8 cellular contexts compared by ENCODE assay signal in genomic region chr2:238290079-238290478, GRCh38. TPM values are rescaled to one million over a fixed set of nuclear protein-coding genes. Genes with fewer than 3 reads are reported as not detected.
DNase-seq lines count a peak whose midpoint lies in the region; ATAC-seq and TF ChIP-seq lines count a peak whose summit lies in the region.

No MANE protein-coding gene starts in this region.

- TF ChIP-seq POLR2A in tibial nerve (IDR thresholded peaks at IDR 0.05): no peak

- H3K9me3 Mint-ChIP-seq in GM23338: no peaks in the 10 kb centered on the region

- TF ChIP-seq CTCF in GM23338 (conservative IDR thresholded peaks at IDR 0.05; ENCODE audit: low read depth in 2 of 2) (no peak), lower lobe of right lung (IDR thresholded peaks at IDR 0.05) (no peak), tibial nerve (IDR thresholded peaks at IDR 0.05) (no peak)

- peak overlapping the region; percentile 78; the same call in 1 of the 2 replicates for H3K4me3 ChIP-seq in GM23338
- no peak overlapping the region for H3K4me3 ChIP-seq in lower lobe of right lung
- H3K4me3 ChIP-seq in tibial nerve: no peak overlapping the region

- H3K27me3 ChIP-seq in GM23338 (ENCODE audit: insufficient read depth) (peaks cover 6% of the 10 kb centered on the region; the same call in 1 of the 2 replicates), lower lobe of right lung (ENCODE audit: low read depth) (no peaks in the 10 kb centered on the region), tibial nerve (no peaks in the 10 kb centered on the region)

- peak overlapping the region; percentile 98 for H3K4me2 ChIP-seq in GM23338

- no peaks in the 10 kb centered on the region; the same call in 2 of the 3 replicates for H3K36me3 Mint-ChIP-seq in GM23338 (ENCODE audit: low read depth)

- peaks cover 4% of the 10 kb centered on the region; the same call in 1 of the 2 replicates for H3F3A ChIP-seq in GM23338 (replicated peaks; ENCODE audit: low read depth)

- peaks cover 15% of the 10 kb centered on the region; the same call in 1 of the 2 replicates for H4K20me1 ChIP-seq in GM23338 (replicated peaks; ENCODE audit: insufficient read depth)

- H2AFZ ChIP-seq in GM23338: peak overlapping the region; percentile 99

- no peaks in the 10 kb centered on the region for H3K36me3 ChIP-seq in GM23338 (ENCODE audit: insufficient read depth)
- H3K36me3 ChIP-seq in lower lobe of right lung: no peaks in the 10 kb centered on the region
- H3K36me3 ChIP-seq in tibial nerve: no peaks in the 10 kb centered on the region

- H3K4me1 ChIP-seq in GM23338 (ENCODE audit: insufficient read depth) (peaks cover 26% of the 10 kb centered on the region), lower lobe of right lung (peaks cover 38% of the 10 kb centered on the region), tibial nerve (peaks cover 0 to 48% (median 25%) of the 10 kb centered on the region in 4 donors)

- no peaks in the 10 kb centered on the region for H3K9me2 ChIP-seq in GM23338 (ENCODE audit: insufficient read depth)

- H3K27ac ChIP-seq in GM23338 (ENCODE audit: low read depth) (no peak overlapping the region), lower lobe of right lung (peak overlapping the region; percentile 93), tibial nerve (peak overlapping the region; percentile 10 to 97 (median 91))

- H3K79me2 ChIP-seq in GM23338 (replicated peaks; ENCODE audit: insufficient read depth): peaks cover 11% of the 10 kb centered on the region

- H3K27ac Mint-ChIP-seq in GM23338: no peak overlapping the region

- H3K9me3 ChIP-seq in lower lobe of right lung (no peaks in the 10 kb centered on the region), tibial nerve (no peaks in the 10 kb centered on the region)

- intact Hi-C loops in lower lobe of right lung (cut with DNase I): no loop called here

- H3K4me1 Mint-ChIP-seq in GM23338: peaks cover 36% of the 10 kb centered on the region

- peak in 1 of 2 donors; percentile 46 for TF ChIP-seq EP300 in tibial nerve (IDR thresholded peaks at IDR 0.05)

- WGBS in tibial nerve, 2 donors: 36 to 51% methylated on average over 8 of the region's 8 CpGs

- H3K4me3 Mint-ChIP-seq in GM23338: peak overlapping the region; percentile 87

- ATAC-seq in GM23338 (peak; percentile 39), lower lobe of right lung (peak in 1 of 2 donors; percentile 7)

- DNase-seq in GM23338 (ENCODE audit: low spot score) (peak; percentile 72), NCI-H510A (lab: John Stamatoyannopoulos, UW) (peak; percentile 97), astrocyte of the hippocampus (ENCODE audit: low read depth, low spot score) (peak; percentile 51), lower lobe of right lung (peak; percentile 80), tibial nerve (ENCODE audit: low spot score in 2 of 2) (peak in 1 of 2 donors; percentile 32), Kasumi-1 (lab: John Stamatoyannopoulos, UW) (no peak), KG1 (lab: John Stamatoyannopoulos, UW) (no peak), NOMO-1 (lab: John Stamatoyannopoulos, UW; ENCODE audit: unreplicated experiment in 2 of 2) (no peak)

- H3K27me3 Mint-ChIP-seq in GM23338 (ENCODE audit: insufficient read depth, low read depth, poor library complexity): peaks cover 19% of the 10 kb centered on the region

TF ChIP-seq in GM23338, 12 proteins besides CTCF, POLR2A, EP300 and RAD21:
- TF ChIP-seq EZH2 (IDR thresholded peaks at IDR 0.05; ENCODE audit: low read depth, unreplicated experiment) (no peak), REST (IDR thresholded peaks at IDR 0.05; ENCODE audit: unreplicated experiment) (no peak), ZNF331 (CRISPR knock-in tag; IDR thresholded peaks at IDR 0.05; ENCODE audit: low read depth) (no peak), EZH2phosphoT487 (IDR thresholded peaks at IDR 0.05; ENCODE audit: unreplicated experiment) (no peak), JUNB (IDR thresholded peaks at IDR 0.05; ENCODE audit: unreplicated experiment) (no peak), STAT1 (IDR thresholded peaks at IDR 0.05; ENCODE audit: unreplicated experiment) (no peak), CREB1 (CRISPR knock-in tag; IDR thresholded peaks at IDR 0.05; ENCODE audit: low read depth) (no peak; the same call in 1 of the 2 replicates), NANOG (IDR thresholded peaks at IDR 0.05; ENCODE audit: borderline replicate concordance) (no peak), ETS1 (IDR thresholded peaks at IDR 0.05) (no peak)

RNA-seq across cellular contexts. Expression of gene PER2, which starts 1.7 kb away (rescaled TPM):
- total RNA-seq in GM23338 (2014; rRNA removed; shearing (Covaris generic)): 4.6 TPM in 2 replicates
- 2.2 and 2.3 TPM in 2 replicates for polyA plus RNA-seq in GM23338 (2016; fragmentation: Nextera tagmentation; extraction: Ambion mirVana)
- total RNA-seq in lower lobe of right lung (24.9 TPM), tibial nerve (10 to 100 TPM in 2 of 4 donors, 1 to 10 TPM in 2; 8.2 to 18.6 (median 9.8) TPM)

RNA-seq across cellular contexts. Expression of gene TRAF3IP1, which starts 30.2 kb away (rescaled TPM):
- 12.2 and 12.5 TPM in 2 replicates for total RNA-seq in GM23338 (2014; rRNA removed; shearing (Covaris generic))
- 20.0 and 20.7 TPM in 2 replicates for polyA plus RNA-seq in GM23338 (2016; fragmentation: Nextera tagmentation; extraction: Ambion mirVana)
- 21.7 TPM for total RNA-seq in lower lobe of right lung
- 10 to 100 TPM; 11.6 to 17.4 (median 15.7) TPM for total RNA-seq in tibial nerve

RNA-seq across cellular contexts. Expression of gene HES6, which starts 50.2 kb away (rescaled TPM):
- 76.3 and 85.5 TPM in 2 replicates for total RNA-seq in GM23338 (2014; rRNA removed; shearing (Covaris generic))
- 38.8 and 42.7 TPM in 2 replicates for polyA plus RNA-seq in GM23338 (2016; fragmentation: Nextera tagmentation; extraction: Ambion mirVana)
- total RNA-seq in lower lobe of right lung (6.1 TPM), tibial nerve (10 to 100 TPM in 2 of 4 donors, 1 to 10 TPM in 2; 4.4 to 18.6 (median 12.4) TPM)

Comparison
In these comparisons a context has a peak if more than half of its experiments do, and no peak if none do; other contexts are left out.
1. DNase-seq: peak in GM23338 (single experiment), NCI-H510A (single experiment), astrocyte of the hippocampus (single experiment) and lower lobe of right lung (single experiment); none in Kasumi-1 (0 of 2), KG1 (single experiment) and NOMO-1 (0 of 2).